Comparison of ENCODE assay signal across 1 cellular context in the genomic region with DNA sequence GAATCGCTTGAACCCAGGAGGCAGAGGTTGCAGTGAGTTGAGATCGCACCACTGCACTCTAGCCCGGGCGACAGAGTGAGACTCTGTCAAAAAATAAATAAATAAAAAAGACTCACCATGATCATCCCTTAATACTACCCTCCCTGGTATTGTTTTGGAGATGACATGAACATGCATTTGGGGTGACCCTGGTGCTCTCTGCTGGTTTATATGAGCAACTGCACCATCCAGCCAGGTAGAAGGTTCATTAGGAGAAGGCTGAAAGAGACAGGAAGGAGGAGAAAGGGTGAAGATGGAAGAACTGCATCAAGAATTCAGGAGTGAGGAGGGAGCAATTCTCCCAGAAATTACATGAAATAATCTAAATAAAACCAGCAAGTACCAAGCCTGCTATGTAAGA.
TF ChIP-seq lines count a peak whose summit lies in the region.

No MANE protein-coding gene starts in this region.

TF ChIP-seq in GM12878, 131 proteins besides CTCF, POLR2A, EP300 and RAD21:
- no peak for TF ChIP-seq SMAD1 (IDR thresholded peaks at IDR 0.05; ENCODE audit: low read depth, partially characterized antibody)
- TF ChIP-seq SMC3 (IDR thresholded peaks at IDR 0.05; ENCODE audit: borderline replicate concordance, low read length): peak; percentile 88
- TF ChIP-seq, protein P1, sequence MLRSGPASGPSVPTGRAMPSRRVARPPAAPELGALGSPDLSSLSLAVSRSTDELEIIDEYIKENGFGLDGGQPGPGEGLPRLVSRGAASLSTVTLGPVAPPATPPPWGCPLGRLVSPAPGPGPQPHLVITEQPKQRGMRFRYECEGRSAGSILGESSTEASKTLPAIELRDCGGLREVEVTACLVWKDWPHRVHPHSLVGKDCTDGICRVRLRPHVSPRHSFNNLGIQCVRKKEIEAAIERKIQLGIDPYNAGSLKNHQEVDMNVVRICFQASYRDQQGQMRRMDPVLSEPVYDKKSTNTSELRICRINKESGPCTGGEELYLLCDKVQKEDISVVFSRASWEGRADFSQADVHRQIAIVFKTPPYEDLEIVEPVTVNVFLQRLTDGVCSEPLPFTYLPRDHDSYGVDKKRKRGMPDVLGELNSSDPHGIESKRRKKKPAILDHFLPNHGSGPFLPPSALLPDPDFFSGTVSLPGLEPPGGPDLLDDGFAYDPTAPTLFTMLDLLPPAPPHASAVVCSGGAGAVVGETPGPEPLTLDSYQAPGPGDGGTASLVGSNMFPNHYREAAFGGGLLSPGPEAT (IDR thresholded peaks at IDR 0.05; ENCODE audit: low read depth): no peak
